In genomic region chr19:43098396-43098795, GRCh38 we compare ENCODE assay signal across 5 cellular contexts. TPM values are rescaled to one million over a fixed set of nuclear protein-coding genes. Genes with fewer than 3 reads are reported as not detected.
"Had no signal": no experiment of that assay in that cellular context is flagged by ENCODE, and none has a peak within 500 bp of the region (broad histone marks: within the 10 kb centered on the region; RNA-seq: fewer than 3 reads in every experiment).

No MANE protein-coding gene starts in this region.

RNA-seq across cellular contexts. Expression of gene PSG2, which starts 15.9 kb away (rescaled TPM):
- total RNA-seq: H4, H7, HepG2, HT1080, K562 had no signal
- polyA plus RNA-seq: HepG2, K562 had no signal
